ENCODE assay signal across 1 cellular context in genomic region chr4:122855491-122855890, GRCh38.
TF ChIP-seq lines count a peak whose summit lies in the region.

No MANE protein-coding gene starts in this region.

TF ChIP-seq in endothelial cell of umbilical vein, 7 proteins besides CTCF, POLR2A, EP300 and RAD21:
- no peak for TF ChIP-seq MYC (IDR thresholded peaks at IDR 0.05; ENCODE audit: low read depth, low read length)
- TF ChIP-seq FOS (IDR thresholded peaks at IDR 0.05; ENCODE audit: borderline replicate concordance, insufficient read depth, low read length), result no peak
- TF ChIP-seq GATA2 (IDR thresholded peaks at IDR 0.05; ENCODE audit: insufficient read depth, insufficient read length, low read depth, low read length), result no peak
- no peak for TF ChIP-seq EZH2 (IDR thresholded peaks at IDR 0.05; ENCODE audit: borderline replicate concordance, low read depth, low read length, severe bottlenecking)
- TF ChIP-seq POLR2AphosphoS5 (IDR thresholded peaks at IDR 0.05; ENCODE audit: insufficient read depth, low read depth, low read length), result no peak
- no peak for TF ChIP-seq JUN (IDR thresholded peaks at IDR 0.05; ENCODE audit: borderline replicate concordance, insufficient read depth, insufficient read length, low read depth)
- TF ChIP-seq MAX (IDR thresholded peaks at IDR 0.05; ENCODE audit: insufficient read depth, insufficient read length), result no peak
TF ChIP-seq in endothelial cell of umbilical vein: peak in this region for 0.
